1 cellular context compared by ENCODE assay signal in genomic region chr12:110344657-110345056, GRCh38.
TF ChIP-seq lines count a peak whose summit lies in the region.

No MANE protein-coding gene starts in this region.

TF ChIP-seq in HepG2, 621 proteins besides CTCF, POLR2A, EP300 and RAD21 (continued from another document):
- TF ChIP-seq ZNF609 (CRISPR knock-in tag; IDR thresholded peaks at IDR 0.05; ENCODE audit: borderline replicate concordance): no peak
- TF ChIP-seq, protein P1, sequence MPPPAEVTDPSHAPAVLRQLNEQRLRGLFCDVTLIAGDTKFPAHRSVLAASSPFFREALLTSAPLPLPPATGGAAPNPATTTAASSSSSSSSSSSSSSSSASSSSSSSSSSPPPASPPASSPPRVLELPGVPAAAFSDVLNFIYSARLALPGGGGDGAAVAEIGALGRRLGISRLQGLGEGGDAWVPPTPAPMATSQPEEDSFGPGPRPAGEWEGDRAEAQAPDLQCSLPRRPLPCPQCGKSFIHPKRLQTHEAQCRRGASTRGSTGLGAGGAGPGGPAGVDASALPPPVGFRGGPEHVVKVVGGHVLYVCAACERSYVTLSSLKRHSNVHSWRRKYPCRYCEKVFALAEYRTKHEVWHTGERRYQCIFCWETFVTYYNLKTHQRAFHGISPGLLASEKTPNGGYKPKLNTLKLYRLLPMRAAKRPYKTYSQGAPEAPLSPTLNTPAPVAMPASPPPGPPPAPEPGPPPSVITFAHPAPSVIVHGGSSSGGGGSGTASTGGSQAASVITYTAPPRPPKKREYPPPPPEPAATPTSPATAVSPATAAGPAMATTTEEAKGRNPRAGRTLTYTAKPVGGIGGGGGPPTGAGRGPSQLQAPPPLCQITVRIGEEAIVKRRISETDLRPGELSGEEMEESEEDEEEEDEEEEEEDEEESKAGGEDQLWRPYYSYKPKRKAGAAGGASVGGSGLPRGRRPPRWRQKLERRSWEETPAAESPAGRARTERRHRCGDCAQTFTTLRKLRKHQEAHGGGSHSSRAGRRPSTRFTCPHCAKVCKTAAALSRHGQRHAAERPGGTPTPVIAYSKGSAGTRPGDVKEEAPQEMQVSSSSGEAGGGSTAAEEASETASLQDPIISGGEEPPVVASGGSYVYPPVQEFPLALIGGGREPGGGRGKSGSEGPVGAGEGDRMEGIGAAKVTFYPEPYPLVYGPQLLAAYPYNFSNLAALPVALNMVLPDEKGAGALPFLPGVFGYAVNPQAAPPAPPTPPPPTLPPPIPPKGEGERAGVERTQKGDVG (CRISPR knock-in tag; IDR thresholded peaks at IDR 0.05; ENCODE audit: borderline replicate concordance): no peak
